In genomic region chr4:73258668-73259551, GRCh38 we compare ENCODE assay signal across 8 cellular contexts. TPM values are rescaled to one million over a fixed set of nuclear protein-coding genes. Genes with fewer than 3 reads are reported as not detected.
DNase-seq lines count a peak whose midpoint lies in the region; ATAC-seq and TF ChIP-seq lines count a peak whose summit lies in the region.

A gene with protein sequence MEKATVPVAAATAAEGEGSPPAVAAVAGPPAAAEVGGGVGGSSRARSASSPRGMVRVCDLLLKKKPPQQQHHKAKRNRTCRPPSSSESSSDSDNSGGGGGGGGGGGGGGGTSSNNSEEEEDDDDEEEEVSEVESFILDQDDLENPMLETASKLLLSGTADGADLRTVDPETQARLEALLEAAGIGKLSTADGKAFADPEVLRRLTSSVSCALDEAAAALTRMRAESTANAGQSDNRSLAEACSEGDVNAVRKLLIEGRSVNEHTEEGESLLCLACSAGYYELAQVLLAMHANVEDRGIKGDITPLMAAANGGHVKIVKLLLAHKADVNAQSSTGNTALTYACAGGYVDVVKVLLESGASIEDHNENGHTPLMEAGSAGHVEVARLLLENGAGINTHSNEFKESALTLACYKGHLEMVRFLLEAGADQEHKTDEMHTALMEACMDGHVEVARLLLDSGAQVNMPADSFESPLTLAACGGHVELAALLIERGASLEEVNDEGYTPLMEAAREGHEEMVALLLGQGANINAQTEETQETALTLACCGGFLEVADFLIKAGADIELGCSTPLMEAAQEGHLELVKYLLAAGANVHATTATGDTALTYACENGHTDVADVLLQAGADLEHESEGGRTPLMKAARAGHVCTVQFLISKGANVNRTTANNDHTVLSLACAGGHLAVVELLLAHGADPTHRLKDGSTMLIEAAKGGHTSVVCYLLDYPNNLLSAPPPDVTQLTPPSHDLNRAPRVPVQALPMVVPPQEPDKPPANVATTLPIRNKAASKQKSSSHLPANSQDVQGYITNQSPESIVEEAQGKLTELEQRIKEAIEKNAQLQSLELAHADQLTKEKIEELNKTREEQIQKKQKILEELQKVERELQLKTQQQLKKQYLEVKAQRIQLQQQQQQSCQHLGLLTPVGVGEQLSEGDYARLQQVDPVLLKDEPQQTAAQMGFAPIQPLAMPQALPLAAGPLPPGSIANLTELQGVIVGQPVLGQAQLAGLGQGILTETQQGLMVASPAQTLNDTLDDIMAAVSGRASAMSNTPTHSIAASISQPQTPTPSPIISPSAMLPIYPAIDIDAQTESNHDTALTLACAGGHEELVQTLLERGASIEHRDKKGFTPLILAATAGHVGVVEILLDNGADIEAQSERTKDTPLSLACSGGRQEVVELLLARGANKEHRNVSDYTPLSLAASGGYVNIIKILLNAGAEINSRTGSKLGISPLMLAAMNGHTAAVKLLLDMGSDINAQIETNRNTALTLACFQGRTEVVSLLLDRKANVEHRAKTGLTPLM (N-terminal part only) (minus strand): TSS chr4:73258798. CDS start chr4:73258668, 130 bp downstream.

- ATAC-seq in GM21723 (IDR thresholded peaks at IDR 0.05; ENCODE audit: unreplicated experiment) (peak; percentile 77), Panc1 (peak; percentile 92)

- DNase-seq in DMS79 (lab: John Stamatoyannopoulos, UW) (peak; percentile 72), KG1 (lab: John Stamatoyannopoulos, UW) (peak; percentile 77), Panc1 (ENCODE audit: low read depth, low spot score) (peak; percentile 67), esophagus muscularis mucosa (ENCODE audit: extremely low spot score) (peak; percentile 97), myocyte (ENCODE audit: low read depth) (peak; percentile 95)
- DNase-seq in activated T-cell treated with anti-CD3 and anti-CD28 coated beads, Interleukin-2, amount 50 U/mL, for 48 hours: peak; percentile 94 to 95
- DNase-seq in stimulated activated CD8-positive, alpha-beta memory T cell treated with anti-CD3 and anti-CD28 coated beads, Interleukin-7, amount 100 ng/mL, for 48 hours (ENCODE audit: extremely low read depth in 1 of 2, low read depth in 1 of 2): peak; percentile 84 to 87

- peak; percentile 61 for TF ChIP-seq POLR2A in esophagus muscularis mucosa (IDR thresholded peaks at IDR 0.05; ENCODE audit: low read depth)

- H3K36me3 ChIP-seq in Panc1 (ENCODE audit: control insufficient read depth, insufficient read depth, low read length) (no peaks in the 10 kb centered on the region; the same call in 1 of the 2 replicates), esophagus muscularis mucosa (no peaks in the 10 kb centered on the region)

- POLR2A ChIA-PET in Panc1 (lab: Charles Lee): interaction anchor here (0.5 to 0.7 kb wide), 4 partner anchors 14 to 189 kb away, joined by 4 to 7 read pairs (median 4); no protein-coding TSS in a partner anchor

- CTCF ChIA-PET in Panc1 (lab: Charles Lee): no interaction called here

- in situ Hi-C loops in Panc1 (cut with HindIII; ENCODE audit: low pct_unique_long_range_greater_than_20kb, low sequenced_read_pairs): no loop called here

- intact Hi-C loops in Panc1 (cut with micrococcal nuclease; ENCODE audit: unreplicated experiment) (loop anchor here (5.0 kb wide), 1 partner anchor 117 kb away; no protein-coding TSS in a partner anchor), esophagus muscularis mucosa (cut with DNase I) (loop anchor here (2.0 to 5.0 kb wide), 2 partner anchors 112 to 190 kb away; partner anchors contain the start of gene COX18)

- WGBS in esophagus muscularis mucosa: under 1% methylated on average over 54 of the region's 79 CpGs

- no TSS peak for BruUV-seq in Panc1 (replicated peaks; lab: Mats Ljungman, UMichigan)

- peak; percentile 17 for TF ChIP-seq EP300 in esophagus muscularis mucosa (IDR thresholded peaks at IDR 0.05)

- peaks cover 8% of the 10 kb centered on the region; the same call in 1 of the 2 replicates for H3K4me1 ChIP-seq in Panc1 (ENCODE audit: control insufficient read depth, insufficient read depth, low read length)
- H3K4me1 ChIP-seq in esophagus muscularis mucosa: peaks cover 46 to 59% (median 54%) of the 10 kb centered on the region in 4 donors

- H3K27ac ChIP-seq in Panc1 (ENCODE audit: low read length): peak within 1 kb of the TSS; percentile 96
- peak within 1 kb of the TSS; percentile 94 to 98 (median 96) for H3K27ac ChIP-seq in esophagus muscularis mucosa (replicated peaks in 1 of 4)

- H3K9me3 ChIP-seq in Panc1 (ENCODE audit: control insufficient read depth, insufficient read depth, low read depth, low read length): no peaks in the 10 kb centered on the region
- H3K9me3 ChIP-seq in esophagus muscularis mucosa: no peaks in the 10 kb centered on the region

- H3K4me3 ChIP-seq in Panc1 (ENCODE audit: low read depth in 2 of 2, low read length in 2 of 2): peak within 1 kb of the TSS; percentile 73 to 76
- H3K4me3 ChIP-seq in esophagus muscularis mucosa: peak within 1 kb of the TSS; percentile 80 to 98 (median 86)

- H3K27me3 ChIP-seq in Panc1 (ENCODE audit: control insufficient read depth, insufficient read depth, low read length) (no peaks in the 10 kb centered on the region), esophagus muscularis mucosa (no peaks in the 10 kb centered on the region)

- TF ChIP-seq CTCF in Panc1 (IDR thresholded peaks at IDR 0.05) (peak; percentile 11; the same call in 1 of the 2 replicates), esophagus muscularis mucosa (IDR thresholded peaks at IDR 0.05) (peak in 2 of 3 experiments; percentile 16 to 43)

RNA-seq across cellular contexts. Expression of the gene that starts here (rescaled TPM):
- total RNA-seq in Panc1 (2021; ENCODE audit: unreplicated experiment) (38.5 TPM), esophagus muscularis mucosa (10 to 100 TPM; 47.9 to 58.1 (median 54.7) TPM), myocyte (59.6 and 64.9 TPM in 2 replicates)
- 19.5 TPM for polyA plus RNA-seq in Panc1 (2012; ENCODE audit: insufficient read length)
- polyA plus RNA-seq in myocyte (2012): 21.7 TPM

Comparison
In these comparisons a context has a peak if more than half of its experiments do, and no peak if none do; other contexts are left out.
1. Peak in every context shown above with its lines: DNase-seq, ATAC-seq, H3K4me3 ChIP-seq and H3K27ac ChIP-seq.